18 cellular contexts compared by ENCODE assay signal in genomic region chr1:28896609-28896986, GRCh38. TPM values are rescaled to one million over a fixed set of nuclear protein-coding genes. Genes with fewer than 3 reads are reported as not detected.
DNase-seq lines count a peak whose midpoint lies in the region; ATAC-seq and TF ChIP-seq lines count a peak whose summit lies in the region.
"Had no signal": no experiment of that assay in that cellular context is flagged by ENCODE, and none has a peak within 500 bp of the region (broad histone marks: within the 10 kb centered on the region; RNA-seq: fewer than 3 reads in every experiment).

No MANE protein-coding gene starts in this region.

- ATAC-seq in CD4-positive, CD25-positive, alpha-beta regulatory T cell (ENCODE audit: low read depth in 2 of 2), result no peak
- ATAC-seq in effector memory CD8-positive, alpha-beta T cell (replicated peaks), result no peak
- ATAC-seq: Right ventricle myocardium inferior had no signal

- no peak overlapping the region for H2AK5ac ChIP-seq in H9 (ENCODE audit: insufficient read length, low read length)

- intact Hi-C loops in A673 (cut with micrococcal nuclease; ENCODE audit: unreplicated experiment), result loop anchor here (5.0 kb wide), 1 partner anchor 226 kb away; the partner anchor contains the start of gene TMEM200B

- H4K20me1 ChIP-seq in H9 (ENCODE audit: control insufficient read depth, insufficient read depth, insufficient read length), result no peaks in the 10 kb centered on the region

- peak overlapping the region; percentile 67 for H3K27ac ChIP-seq in A673 (ENCODE audit: low read depth, low read length, poor library complexity, severe bottlenecking)
- no peak overlapping the region for H3K27ac ChIP-seq in CD4-positive, CD25-positive, alpha-beta regulatory T cell (ENCODE audit: insufficient read depth, low read length, poor library complexity, severe bottlenecking)
- H3K27ac ChIP-seq in neutrophil, result peak overlapping the region; percentile 81
- H3K27ac ChIP-seq in H9 (ENCODE audit: insufficient read length, low read depth, low read length), result no peak overlapping the region
- H3K27ac ChIP-seq: C4-2B had no signal

- no peak overlapping the region for H3K9ac ChIP-seq in H9 (ENCODE audit: extremely low read depth, insufficient read length, low read length)

- H3K4me2 ChIP-seq in H9 (ENCODE audit: insufficient read depth, insufficient read length, low read length), result no peak overlapping the region

- no peak overlapping the region for H2BK5ac ChIP-seq in H9 (ENCODE audit: insufficient read length, low read length)

- H2BK120ac ChIP-seq in H9 (ENCODE audit: low read depth, low read length, poor library complexity, severe bottlenecking), result no peak overlapping the region

- no peaks in the 10 kb centered on the region for H3K27me3 Mint-ChIP-seq in CD4-positive, CD25-positive, alpha-beta regulatory T cell
- H3K27me3 Mint-ChIP-seq in effector memory CD8-positive, alpha-beta T cell, result no peaks in the 10 kb centered on the region
- H3K27me3 Mint-ChIP-seq in H9 (ENCODE audit: low read depth), result no peaks in the 10 kb centered on the region
- H3K27me3 Mint-ChIP-seq: IgD-negative memory B cell had no signal

- H2BK20ac ChIP-seq in H9 (ENCODE audit: low read depth, low read length, poor library complexity, severe bottlenecking), result no peak overlapping the region

- H3K36me3 ChIP-seq in A673 (ENCODE audit: insufficient read depth, low read length, poor library complexity, severe bottlenecking), result peaks cover 23% of the 10 kb centered on the region
- no peaks in the 10 kb centered on the region for H3K36me3 ChIP-seq in CD4-positive, CD25-positive, alpha-beta regulatory T cell (ENCODE audit: control insufficient read depth, insufficient read depth, low read length)
- peaks cover 27% of the 10 kb centered on the region for H3K36me3 ChIP-seq in neutrophil

- H4K8ac ChIP-seq in H9 (replicated peaks; ENCODE audit: insufficient read length, low read depth, low read length), result no peak overlapping the region

- DNase-seq in A673 (ENCODE audit: low spot score) (no peak), H9 (no peak), COR-L47 (lab: John Stamatoyannopoulos, UW) (no peak), NOMO-1 treated with DMSO at 0.1 percent for 48 hours (lab: John Stamatoyannopoulos, UW; ENCODE audit: unreplicated experiment) (no peak)
- DNase-seq in CD4-positive, CD25-positive, alpha-beta regulatory T cell, result no peak
- DNase-seq in effector memory CD8-positive, alpha-beta T cell, result no peak
- DNase-seq: ACHN, Caco-2, HCEC 1CT, Karpas-422, NCI-H1417 treated with DMSO at 0.1 percent for 48 hours, NCI-H1930, NCI-H446 treated with DMSO at 0.1 percent for 48 hours, NCI-H69 had no signal

- peaks cover 62% of the 10 kb centered on the region for H3K4me1 ChIP-seq in A673 (ENCODE audit: insufficient read depth, low read length, poor library complexity, severe bottlenecking)
- H3K4me1 ChIP-seq in CD4-positive, CD25-positive, alpha-beta regulatory T cell (ENCODE audit: control insufficient read depth, insufficient read depth, low read length, poor library complexity, severe bottlenecking), result peaks cover 19% of the 10 kb centered on the region
- peaks cover 30 to 32% of the 10 kb centered on the region in 2 experiments for H3K4me1 ChIP-seq in neutrophil (ENCODE audit: control insufficient read depth in 1 of 2, insufficient read depth in 1 of 2, low read depth in 1 of 2, low read length in 1 of 2)
- H3K4me1 ChIP-seq in H9 (ENCODE audit: insufficient read depth, low read length), result no peaks in the 10 kb centered on the region
- H3K4me1 ChIP-seq: Caco-2 had no signal

- peaks cover 6 to 53% (median 44%) of the 10 kb centered on the region in 4 donors for H3K4me1 Mint-ChIP-seq in CD4-positive, CD25-positive, alpha-beta regulatory T cell
- peaks cover 35 to 50% of the 10 kb centered on the region in 2 donors for H3K4me1 Mint-ChIP-seq in effector memory CD8-positive, alpha-beta T cell (ENCODE audit: low read depth in 2 of 2)
- peaks cover 12 to 17% of the 10 kb centered on the region in 2 experiments for H3K4me1 Mint-ChIP-seq in H9

- H4K5ac ChIP-seq in H9 (ENCODE audit: insufficient read length, low read depth, low read length), result no peak overlapping the region

- peak overlapping the region in 1 of 4 donors; percentile 36 for H3K4me3 Mint-ChIP-seq in CD4-positive, CD25-positive, alpha-beta regulatory T cell
- no peak overlapping the region for H3K4me3 Mint-ChIP-seq in effector memory CD8-positive, alpha-beta T cell
- H3K4me3 Mint-ChIP-seq in H9, result no peak overlapping the region

- no peak overlapping the region for H3K14ac ChIP-seq in H9 (ENCODE audit: insufficient read depth, low read length)

- no peaks in the 10 kb centered on the region for H3K27me3 ChIP-seq in A673 (replicated peaks; ENCODE audit: insufficient read depth, low read depth, low read length, poor library complexity)
- H3K27me3 ChIP-seq in CD4-positive, CD25-positive, alpha-beta regulatory T cell (ENCODE audit: control insufficient read depth, insufficient read depth, low read length), result no peaks in the 10 kb centered on the region
- H3K27me3 ChIP-seq in neutrophil, result no peaks in the 10 kb centered on the region
- H3K27me3 ChIP-seq in H9 (ENCODE audit: insufficient read depth, low read length), result no peaks in the 10 kb centered on the region

- H2BK12ac ChIP-seq in H9 (ENCODE audit: insufficient read length, low read depth, low read length), result no peak overlapping the region

- no peak overlapping the region for H3K4ac ChIP-seq in H9 (ENCODE audit: low read depth, low read length)

- no peaks in the 10 kb centered on the region for H3K23me2 ChIP-seq in H9 (ENCODE audit: insufficient read length, low read depth, low read length, poor library complexity, severe bottlenecking)

- WGBS in H9 (ENCODE audit: extremely low coverage, insufficient read length, low lambda C conversion rate), result no CpG with 5 or more reads among the region's 3 CpGs

- H3K79me1 ChIP-seq in H9 (ENCODE audit: insufficient read depth, low read depth, low read length, poor library complexity, severe bottlenecking), result no peaks in the 10 kb centered on the region

- no peak overlapping the region for H2BK15ac ChIP-seq in H9 (ENCODE audit: low read depth, low read length)

- POLR2A ChIA-PET in A673 (lab: Charles Lee; ENCODE audit: low non-redundant PET), result no interaction called here

- no peak overlapping the region for H4K91ac ChIP-seq in H9 (ENCODE audit: insufficient read length, low read depth, low read length)

- no peaks in the 10 kb centered on the region for H3K79me2 ChIP-seq in H9 (ENCODE audit: insufficient read depth, low read length)

- H3K9me3 ChIP-seq in A673 (ENCODE audit: low read depth, low read length, poor library complexity, severe bottlenecking) (no peaks in the 10 kb centered on the region), neutrophil (no peaks in the 10 kb centered on the region), H9 (ENCODE audit: control insufficient read depth, low read depth, low read length) (no peaks in the 10 kb centered on the region)
- H3K9me3 ChIP-seq in CD4-positive, CD25-positive, alpha-beta regulatory T cell (ENCODE audit: control insufficient read depth in 2 of 2, low read length in 2 of 2), result no peaks in the 10 kb centered on the region
- H3K9me3 ChIP-seq: Caco-2 had no signal

- H3K18ac ChIP-seq in H9 (ENCODE audit: insufficient read length, low read depth, low read length), result no peak overlapping the region

- H3K56ac ChIP-seq in H9 (ENCODE audit: insufficient read length, low read depth, low read length), result no peak overlapping the region

- peaks cover 3% of the 10 kb centered on the region for H3K36me3 Mint-ChIP-seq in CD4-positive, CD25-positive, alpha-beta regulatory T cell
- peaks cover 14% of the 10 kb centered on the region for H3K36me3 Mint-ChIP-seq in effector memory CD8-positive, alpha-beta T cell (ENCODE audit: insufficient read depth)
- H3K36me3 Mint-ChIP-seq in H9 (ENCODE audit: insufficient read depth in 1 of 3, low read depth in 3 of 3), result no peaks in the 10 kb centered on the region

- no peaks in the 10 kb centered on the region for H3K9me3 Mint-ChIP-seq in CD4-positive, CD25-positive, alpha-beta regulatory T cell
- H3K9me3 Mint-ChIP-seq in effector memory CD8-positive, alpha-beta T cell, result no peaks in the 10 kb centered on the region
- no peaks in the 10 kb centered on the region for H3K9me3 Mint-ChIP-seq in H9
- H3K9me3 Mint-ChIP-seq: IgD-negative memory B cell had no signal

- peak overlapping the region in 2 of 3 donors; percentile 66 to 73 for H3K27ac Mint-ChIP-seq in CD4-positive, CD25-positive, alpha-beta regulatory T cell
- H3K27ac Mint-ChIP-seq in effector memory CD8-positive, alpha-beta T cell, result peak overlapping the region; percentile 33 to 92
- H3K27ac Mint-ChIP-seq in H9, result peak overlapping the region in 1 of 3 experiments; percentile 34; a peak in 1 of 7 replicates

- H3K23ac ChIP-seq in H9 (ENCODE audit: insufficient read length, low read depth, low read length), result no peak overlapping the region

- no peak overlapping the region for H2AFZ ChIP-seq in H9 (ENCODE audit: low read length)

- H3T11ph ChIP-seq in H9 (ENCODE audit: low read length), result no peak overlapping the region

- no TSS peak for BruUV-seq in A673 (replicated peaks; lab: Mats Ljungman, UMichigan)

- CTCF ChIA-PET in A673 (lab: Charles Lee), result no interaction called here

- TF ChIP-seq CTCF in A673 (conservative IDR thresholded peaks at IDR 0.05; ENCODE audit: low read depth, low read length) (no peak), neutrophil (IDR thresholded peaks at IDR 0.05) (no peak), H9 (conservative IDR thresholded peaks at IDR 0.05) (no peak)

- no peak overlapping the region for H3K4me3 ChIP-seq in A673 (ENCODE audit: low read depth, low read length, poor library complexity, severe bottlenecking)
- no peak overlapping the region for H3K4me3 ChIP-seq in CD4-positive, CD25-positive, alpha-beta regulatory T cell (ENCODE audit: low read depth, low read length)
- no peak overlapping the region for H3K4me3 ChIP-seq in neutrophil (ENCODE audit: low read depth in 1 of 2, low read length in 1 of 2)

RNA-seq across cellular contexts. Expression of gene EPB41, which starts 17.8 kb away (rescaled TPM):
- total RNA-seq in A673 (2021) (337 TPM in 2 replicates), H9 (2021) (72.5 and 75.4 TPM in 2 replicates)
- total RNA-seq in CD4-positive, CD25-positive, alpha-beta regulatory T cell, result 309 TPM
- polyA plus RNA-seq in CD4-positive, CD25-positive, alpha-beta regulatory T cell, result 100 to 1,000 TPM; 118 to 163 (median 140) TPM

Comparison
In these comparisons a context has a peak if more than half of its experiments do, and no peak if none do; other contexts are left out.
1. H3K27ac ChIP-seq: peak in A673 (single experiment) and neutrophil (single experiment); none in CD4-positive, CD25-positive, alpha-beta regulatory T cell (single experiment) and H9 (single experiment).